8 cellular contexts compared by ENCODE assay signal in genomic region chr6:31157543-31158139, GRCh38. TPM values are rescaled to one million over a fixed set of nuclear protein-coding genes. Genes with fewer than 3 reads are reported as not detected.
DNase-seq lines count a peak whose midpoint lies in the region; ATAC-seq and TF ChIP-seq lines count a peak whose summit lies in the region.

Gene CCHCR1, minus strand, starts transcription at chr6:31157802. Its CDS starts 202 bp downstream, at chr6:31157600.

- peak within 1 kb of the TSS; percentile 85 for H3K4me3 Mint-ChIP-seq in stimulated activated memory B cell treated with anti-CD40 and anti-IgM and Interleukin-4, amounts not matched to agents 10 μg/mL and 1 μg/mL and 100 μg/mL, for 72 hours

- H3K27me3 Mint-ChIP-seq in stimulated activated memory B cell treated with anti-CD40 and anti-IgM and Interleukin-4, amounts not matched to agents 10 μg/mL and 1 μg/mL and 100 μg/mL, for 72 hours: no peaks in the 10 kb centered on the region

- H3K27me3 ChIP-seq in ACC112 (ENCODE audit: insufficient read depth, low read length) (no peaks in the 10 kb centered on the region), HCT116 (ENCODE audit: insufficient read depth, low read length) (no peaks in the 10 kb centered on the region), adrenal gland (no peaks in the 10 kb centered on the region)

- peak within 1 kb of the TSS; percentile 30 for H3K27ac ChIP-seq in ACC112 (ENCODE audit: low read depth, low read length)
- peak within 1 kb of the TSS; percentile 49 for H3K27ac ChIP-seq in HCT116 (ENCODE audit: low read depth, low read length)
- peak within 1 kb of the TSS in 2 of 5 donors; percentile 47 to 78 for H3K27ac ChIP-seq in adrenal gland

- H2AFZ ChIP-seq in ACC112 (ENCODE audit: low read length, unreplicated experiment) (peak within 1 kb of the TSS; percentile 52), HCT116 (ENCODE audit: low read depth, low read length, poor library complexity, severe bottlenecking) (peak within 1 kb of the TSS; percentile 90)

- H3K4me2 ChIP-seq in HCT116 (ENCODE audit: low read length): peak within 1 kb of the TSS; percentile 95

- peak within 1 kb of the TSS; percentile 85 for H3K27ac Mint-ChIP-seq in stimulated activated memory B cell treated with anti-CD40 and anti-IgM and Interleukin-4, amounts not matched to agents 10 μg/mL and 1 μg/mL and 100 μg/mL, for 72 hours

- TF ChIP-seq POLR2A in HCT116 (IDR thresholded peaks at IDR 0.05; ENCODE audit: borderline replicate concordance, extremely low read depth, insufficient read depth, insufficient read length): peak; percentile 24
- TF ChIP-seq POLR2A in adrenal gland (IDR thresholded peaks at IDR 0.05): no peak

- ATAC-seq in HCT116 (peak; percentile 37), GM18868 (IDR thresholded peaks at IDR 0.05; ENCODE audit: unreplicated experiment) (no peak)
- ATAC-seq in stimulated activated memory B cell treated with anti-CD40 and anti-IgM and Interleukin-4, amounts not matched to agents 10 μg/mL and 1 μg/mL and 100 μg/mL, for 72 hours: no peak

- H3K79me2 ChIP-seq in ACC112 (ENCODE audit: control insufficient read depth, insufficient read depth, low read length, unreplicated experiment) (peaks cover 18% of the 10 kb centered on the region), HCT116 (ENCODE audit: insufficient read depth, low read length) (peaks cover 9% of the 10 kb centered on the region)

- CTCF ChIA-PET in HCT116 (lab: Charles Lee): interaction anchor here (1.3 kb wide), 1 partner anchor 209 kb away, joined by 7 read pairs; no protein-coding TSS in a partner anchor

- H3K36me3 ChIP-seq in ACC112 (ENCODE audit: insufficient read depth, low read length) (peaks cover 17% of the 10 kb centered on the region; the same call in 1 of the 2 replicates), HCT116 (ENCODE audit: control insufficient read depth in 1 of 2, insufficient read depth in 2 of 2, low read length in 2 of 2) (peaks cover 7 to 9% of the 10 kb centered on the region in 2 experiments), adrenal gland (replicated peaks in 1 of 2) (peaks cover 0 to 2% of the 10 kb centered on the region in 2 donors)

- no peaks in the 10 kb centered on the region for H3K9me3 ChIP-seq in HCT116 (ENCODE audit: control insufficient read depth in 1 of 2, insufficient read depth in 1 of 2, low read depth in 1 of 2, low read length in 2 of 2)
- no peaks in the 10 kb centered on the region for H3K9me3 ChIP-seq in adrenal gland (replicated peaks in 1 of 3)
- no peaks in the 10 kb centered on the region for H3K9me3 ChIP-seq in iPS-18c (ENCODE audit: control insufficient read depth, insufficient read depth, low read length)

- H3K9ac ChIP-seq in HCT116 (ENCODE audit: low read length): peak within 1 kb of the TSS; percentile 75

- intact Hi-C loops in HCT116 (cut with micrococcal nuclease): no loop called here
- intact Hi-C loops in adrenal gland (cut with DNase I): no loop called here

- no peak for TF ChIP-seq RAD21 in HCT116 (IDR thresholded peaks at IDR 0.05; ENCODE audit: low read depth)

- peaks cover 20% of the 10 kb centered on the region for H3K4me1 ChIP-seq in ACC112 (ENCODE audit: control insufficient read depth, insufficient read depth, low read length, unreplicated experiment)
- peaks cover 12 to 18% of the 10 kb centered on the region in 2 experiments for H3K4me1 ChIP-seq in HCT116 (ENCODE audit: control insufficient read depth in 1 of 2, insufficient read depth in 2 of 2, low read length in 2 of 2)
- H3K4me1 ChIP-seq in adrenal gland (replicated peaks in 1 of 2): peaks cover 5 to 13% of the 10 kb centered on the region in 2 donors

- no peaks in the 10 kb centered on the region for H3K9me3 Mint-ChIP-seq in stimulated activated memory B cell treated with anti-CD40 and anti-IgM and Interleukin-4, amounts not matched to agents 10 μg/mL and 1 μg/mL and 100 μg/mL, for 72 hours

- no peak for TF ChIP-seq CTCF in HCT116 (IDR thresholded peaks at IDR 0.05 in 2 of 3, conservative IDR thresholded peaks at IDR 0.05 in 1 of 3; ENCODE audit: borderline replicate concordance in 1 of 3, insufficient read depth in 1 of 3, low read depth in 2 of 3, low read length in 2 of 3)
- TF ChIP-seq CTCF in adrenal gland (IDR thresholded peaks at IDR 0.05): no peak

- DNase-seq in HCT116 (ENCODE audit: low read depth, low spot score) (no peak), adrenal gland (no peak), activated gamma-delta T cell (lab: John Stamatoyannopoulos, UW) (no peak), OCI-M2 (lab: John Stamatoyannopoulos, UW; ENCODE audit: unreplicated experiment) (no peak)

- no peaks in the 10 kb centered on the region for H3K9me2 ChIP-seq in HCT116 (ENCODE audit: insufficient read depth)

- 6 to 9% (median 7%) methylated on average over 14 of the region's 14 CpGs for WGBS in adrenal gland, 4 donors

- no TSS peak for BruUV-seq in HCT116 (replicated peaks; lab: Mats Ljungman, UMichigan)

- POLR2A ChIA-PET in HCT116 (lab: Charles Lee): interaction anchor here (1.3 kb wide), 1 partner anchor 43 kb away, joined by 3 read pairs; no protein-coding TSS in a partner anchor

- peaks cover 43% of the 10 kb centered on the region for H3K4me1 Mint-ChIP-seq in stimulated activated memory B cell treated with anti-CD40 and anti-IgM and Interleukin-4, amounts not matched to agents 10 μg/mL and 1 μg/mL and 100 μg/mL, for 72 hours

- H4K20me1 ChIP-seq in HCT116 (ENCODE audit: insufficient read depth): no peaks in the 10 kb centered on the region

- peak within 1 kb of the TSS; percentile 92 for H3K4me3 ChIP-seq in ACC112 (ENCODE audit: low read depth, low read length)
- peak within 1 kb of the TSS; percentile 88 to 95 for H3K4me3 ChIP-seq in HCT116 (replicated peaks in 1 of 2; ENCODE audit: low read depth in 1 of 2, low read length in 2 of 2)
- H3K4me3 ChIP-seq in adrenal gland: peak within 1 kb of the TSS in 3 of 4 donors; percentile 53 to 70 (median 60)
- peak within 1 kb of the TSS; percentile 73 for H3K4me3 ChIP-seq in iPS-18c (ENCODE audit: insufficient read depth, low read depth, low read length)

- RAD21 ChIA-PET in HCT116 (lab: Charles Lee; ENCODE audit: low non-redundant PET in 1 of 2, low total read pairs in 2 of 2, uncharacterized antibody in 2 of 2, unreplicated experiment in 2 of 2): no interaction called here

- H3K36me3 Mint-ChIP-seq in stimulated activated memory B cell treated with anti-CD40 and anti-IgM and Interleukin-4, amounts not matched to agents 10 μg/mL and 1 μg/mL and 100 μg/mL, for 72 hours: peaks cover 33% of the 10 kb centered on the region

TF ChIP-seq in HCT116, 20 proteins besides CTCF, POLR2A, EP300 and RAD21:
- TF ChIP-seq ATF3 (IDR thresholded peaks at IDR 0.05) (no peak), ELF1 (IDR thresholded peaks at IDR 0.05; ENCODE audit: borderline replicate concordance, low read depth) (no peak), ZFX (IDR thresholded peaks at IDR 0.05) (no peak), ZBTB33 (IDR thresholded peaks at IDR 0.05; ENCODE audit: extremely low read depth, insufficient replicate concordance, low read length) (no peak), SP1 (IDR thresholded peaks at IDR 0.05; ENCODE audit: low read depth) (no peak), EZH2 (IDR thresholded peaks at IDR 0.05) (no peak), EZH2phosphoT487 (IDR thresholded peaks at IDR 0.05; ENCODE audit: borderline replicate concordance) (no peak), REST (IDR thresholded peaks at IDR 0.05; ENCODE audit: low read depth) (no peak)

RNA-seq across cellular contexts. Expression of gene CCHCR1, which starts in this region (rescaled TPM):
- total RNA-seq in HCT116 (2021; ENCODE audit: unreplicated experiment): 40.7 TPM
- 31.1 and 33.3 TPM in 2 replicates for polyA plus RNA-seq in HCT116 (2012)
- 10 to 100 TPM in 6 of 8 donors, 1 to 10 TPM in 2; 6.4 to 18.7 (median 12.9) TPM for total RNA-seq in adrenal gland
- polyA plus RNA-seq in adrenal gland: 10 to 100 TPM in 2 of 3 donors, 1 to 10 TPM in 1; 4.5 to 27.4 (median 16.0) TPM
